In genomic region chr1:101357444-101357986, GRCh38 we compare ENCODE assay signal across 8 cellular contexts.
A peak's percentile ranks its signal among the peaks of the same experiment; 100 is the strongest.
DNase-seq lines count a peak whose midpoint lies in the region; ATAC-seq and TF ChIP-seq lines count a peak whose summit lies in the region.

No MANE protein-coding gene starts in this region.

- H3K9me3 Mint-ChIP-seq in natural killer cell: no peaks in the 10 kb centered on the region

- no peak overlapping the region for H3K27ac ChIP-seq in substantia nigra (ENCODE audit: low read depth, low read length, poor library complexity, severe bottlenecking)

- no peaks in the 10 kb centered on the region for H3K36me3 Mint-ChIP-seq in natural killer cell

- H3K9ac ChIP-seq in NT2/D1 (ENCODE audit: insufficient read length, low read depth): no peak overlapping the region

- peak overlapping the region; percentile 83 to 86 for H3K27ac Mint-ChIP-seq in natural killer cell

- no peak overlapping the region for H3K4me3 ChIP-seq in NT2/D1 (ENCODE audit: insufficient read length, low read depth)
- no peak overlapping the region for H3K4me3 ChIP-seq in epithelial cell of proximal tubule (ENCODE audit: low read depth, low read length)

- TF ChIP-seq CTCF in epithelial cell of proximal tubule (conservative IDR thresholded peaks at IDR 0.05; ENCODE audit: low read depth, low read length) (peak; percentile 87), natural killer cell (IDR thresholded peaks at IDR 0.05) (peak; percentile 82)

- no peaks in the 10 kb centered on the region for H3K27me3 ChIP-seq in NT2/D1 (ENCODE audit: insufficient read depth, insufficient read length)

- H3K4me1 Mint-ChIP-seq in natural killer cell: peaks cover 22 to 29% of the 10 kb centered on the region in 2 donors

- intact Hi-C loops in natural killer cell (cut with micrococcal nuclease): loop anchor here (1.0 to 5.0 kb wide), 4 partner anchors 48 to 436 kb away; partner anchors contain the start of gene S1PR1

- no peaks in the 10 kb centered on the region for H3K36me3 ChIP-seq in NT2/D1 (ENCODE audit: insufficient read depth, insufficient read length, low read length)

- H3K27me3 Mint-ChIP-seq in natural killer cell (ENCODE audit: low read depth in 2 of 2): no peaks in the 10 kb centered on the region

- H3K9me3 ChIP-seq in NT2/D1 (ENCODE audit: insufficient read depth, low read length): no peaks in the 10 kb centered on the region

- peak overlapping the region; percentile 25 for H3K4me3 Mint-ChIP-seq in natural killer cell

- peak; percentile 98 for DNase-seq in DMS53 treated with DMSO at 0.1 percent for 48 hours (lab: John Stamatoyannopoulos, UW; ENCODE audit: unreplicated experiment)
- DNase-seq in HT-29 (ENCODE audit: low spot score): peak; percentile 87
- peak; percentile 78 for DNase-seq in NT2/D1 (ENCODE audit: low read depth, low spot score)
- peak; percentile 62 for DNase-seq in activated CD8-positive, alpha-beta memory T cell treated with anti-CD3 and anti-CD28 coated beads, Interleukin-2, amount 50 U/mL, for 48 hours
- peak; percentile 23 for DNase-seq in epithelial cell of proximal tubule (ENCODE audit: low read depth)
- DNase-seq in natural killer cell: peak; percentile 54
- peak in 39 of 49 donors; percentile 1 to 71 (median 23) for DNase-seq in substantia nigra (lab: John Stamatoyannopoulos, UW)

- ATAC-seq in GM21447 (IDR thresholded peaks at IDR 0.05; ENCODE audit: unreplicated experiment) (peak; percentile 97), natural killer cell (peak; percentile 96 to 100 (median 99))

- H3K4me1 ChIP-seq in NT2/D1 (ENCODE audit: insufficient read depth, insufficient read length): no peaks in the 10 kb centered on the region

Comparison
In these comparisons a context has a peak if more than half of its experiments do, and no peak if none do; other contexts are left out.
1. DNase-seq: peak in every context shown above with its lines; median percentile 98 in DMS53 treated with DMSO at 0.1 percent for 48 hours; 87 in HT-29; 78 in NT2/D1; 62 in activated CD8-positive, alpha-beta memory T cell treated with anti-CD3 and anti-CD28 coated beads, Interleukin-2, amount 50 U/mL, for 48 hours; 54 in natural killer cell; 23 in epithelial cell of proximal tubule; 23 in substantia nigra.